22 cellular contexts compared by ENCODE assay signal in genomic region chr3:101026244-101026643, GRCh38. TPM values are rescaled to one million over a fixed set of nuclear protein-coding genes. Genes with fewer than 3 reads are reported as not detected.
A peak's percentile ranks its signal among the peaks of the same experiment; 100 is the strongest.
DNase-seq lines count a peak whose midpoint lies in the region; ATAC-seq and TF ChIP-seq lines count a peak whose summit lies in the region.
"Had no signal": no experiment of that assay in that cellular context is flagged by ENCODE, and none has a peak within 500 bp of the region (broad histone marks: within the 10 kb centered on the region; RNA-seq: fewer than 3 reads in every experiment).

No MANE protein-coding gene starts in this region.

- H3K4me3 ChIP-seq in right atrium auricular region, result no peak overlapping the region
- no peak overlapping the region for H3K4me3 ChIP-seq in IMR-90 (ENCODE audit: insufficient read depth, low read depth, low read length)
- no peak overlapping the region for H3K4me3 ChIP-seq in thyroid gland (replicated peaks in 1 of 3)
- H3K4me3 ChIP-seq: A549; BLaER1 treated with 17β-estradiol and CSF1 and Interleukin-3, amounts not matched to agents 10 nM and 100 nM; GM23338 had no signal

- no peak for TF ChIP-seq RAD21 in IMR-90 (IDR thresholded peaks at IDR 0.05; ENCODE audit: low read length)

- H3K14ac ChIP-seq in IMR-90 (replicated peaks; ENCODE audit: low read depth, low read length), result no peak overlapping the region

- H2BK5ac ChIP-seq in IMR-90 (ENCODE audit: low read depth, low read length, poor library complexity, severe bottlenecking), result no peak overlapping the region

- H2BK15ac ChIP-seq in IMR-90 (ENCODE audit: low read depth, low read length), result no peak overlapping the region

- H2AFZ ChIP-seq in IMR-90 (replicated peaks; ENCODE audit: low read length, poor library complexity), result peak overlapping the region; percentile 5

- intact Hi-C loops in Right ventricle myocardium superior (cut with DNase I) (no loop called here), IMR-90 (cut with micrococcal nuclease) (no loop called here), thyroid gland (cut with DNase I) (no loop called here)

- H3K9me3 ChIP-seq in right atrium auricular region, result peaks cover 0 to 18% of the 10 kb centered on the region in 2 donors
- no peaks in the 10 kb centered on the region for H3K9me3 ChIP-seq in IMR-90 (ENCODE audit: control insufficient read depth, insufficient read depth, low read length)
- H3K9me3 ChIP-seq in thyroid gland, result no peaks in the 10 kb centered on the region
- H3K9me3 ChIP-seq: BE2C had no signal

- no peaks in the 10 kb centered on the region for H4K20me1 ChIP-seq in IMR-90 (ENCODE audit: insufficient read depth, low read length)
- H4K20me1 ChIP-seq: BLaER1 treated with 17β-estradiol and CSF1 and Interleukin-3, amounts not matched to agents 10 nM and 100 nM had no signal

- TF ChIP-seq POLR2A in IMR-90 (IDR thresholded peaks at IDR 0.05; ENCODE audit: low read depth, low read length) (no peak), thyroid gland (IDR thresholded peaks at IDR 0.05) (no peak)

- H3K4me1 ChIP-seq in right atrium auricular region (no peaks in the 10 kb centered on the region), IMR-90 (ENCODE audit: control insufficient read depth, insufficient read depth, low read length) (no peaks in the 10 kb centered on the region), thyroid gland (no peaks in the 10 kb centered on the region)
- H3K4me1 ChIP-seq: A549; BE2C; BLaER1 treated with 17β-estradiol and CSF1 and Interleukin-3, amounts not matched to agents 10 nM and 100 nM had no signal

- H3K18ac ChIP-seq in IMR-90 (ENCODE audit: low read depth, low read length), result no peak overlapping the region

- in situ Hi-C loops in IMR-90 (cut with MboI; ENCODE audit: low sequenced_read_pairs), result no loop called here
- in situ Hi-C loops in G401 (cut with HindIII; ENCODE audit: low sequenced_read_pairs), result no loop called here

- H3K9me1 ChIP-seq in IMR-90 (ENCODE audit: insufficient read depth, low read length), result no peaks in the 10 kb centered on the region

- H3K79me1 ChIP-seq in IMR-90 (ENCODE audit: low read depth in 1 of 2, low read length in 2 of 2), result no peaks in the 10 kb centered on the region

- ATAC-seq in Right ventricle myocardium superior (ENCODE audit: poor library complexity), result peak; percentile 43
- no peak for ATAC-seq in IMR-90 (ENCODE audit: low read depth)
- ATAC-seq: A549, GM23338, HCT116 had no signal

- CTCF ChIA-PET in IMR-90 (lab: Yijun Ruan, JAX), result no interaction called here

- no peaks in the 10 kb centered on the region for H3K36me3 ChIP-seq in right atrium auricular region
- H3K36me3 ChIP-seq in IMR-90 (ENCODE audit: control insufficient read depth, insufficient read depth, low read length), result no peaks in the 10 kb centered on the region
- no peaks in the 10 kb centered on the region for H3K36me3 ChIP-seq in thyroid gland
- H3K36me3 ChIP-seq: BE2C; BLaER1 treated with 17β-estradiol and CSF1 and Interleukin-3, amounts not matched to agents 10 nM and 100 nM had no signal

- H4K91ac ChIP-seq in IMR-90 (ENCODE audit: insufficient read depth, low read depth, low read length), result no peak overlapping the region

- BruUV-seq in IMR-90 (replicated peaks; lab: Mats Ljungman, UMichigan), result no TSS peak

- H3K4me2 ChIP-seq in IMR-90 (ENCODE audit: low read depth, low read length), result no peak overlapping the region
- H3K4me2 ChIP-seq: A549; BLaER1 treated with 17β-estradiol and CSF1 and Interleukin-3, amounts not matched to agents 10 nM and 100 nM; GM23338 had no signal

- H3K56ac ChIP-seq in IMR-90 (ENCODE audit: extremely low read depth, insufficient read depth, low read length), result no peak overlapping the region

- no peaks in the 10 kb centered on the region for H3K27me3 ChIP-seq in right atrium auricular region
- no peaks in the 10 kb centered on the region for H3K27me3 ChIP-seq in IMR-90 (ENCODE audit: control insufficient read depth, insufficient read depth, low read length)
- H3K27me3 ChIP-seq in thyroid gland, result no peaks in the 10 kb centered on the region
- H3K27me3 ChIP-seq: BE2C; BLaER1 treated with 17β-estradiol and CSF1 and Interleukin-3, amounts not matched to agents 10 nM and 100 nM had no signal

- TF ChIP-seq CTCF in right atrium auricular region (IDR thresholded peaks at IDR 0.05), result no peak
- TF ChIP-seq CTCF in IMR-90 (conservative IDR thresholded peaks at IDR 0.05; ENCODE audit: low read depth, low read length), result no peak
- no peak for TF ChIP-seq CTCF in thyroid gland (IDR thresholded peaks at IDR 0.05)

- no peak overlapping the region for H4K5ac ChIP-seq in IMR-90 (ENCODE audit: low read depth, low read length)

- WGBS in IMR-90 (ENCODE audit: extremely low coverage in 2 of 2, insufficient read length in 1 of 2), 2 experiments, result no CpG with 5 or more reads among the region's 2 CpGs
- 75 to 86% methylated on average over 2 of the region's 2 CpGs for WGBS in thyroid gland, 2 donors

- no peak overlapping the region for H3K27ac ChIP-seq in right atrium auricular region
- no peak overlapping the region for H3K27ac ChIP-seq in IMR-90 (ENCODE audit: insufficient read depth, low read length)
- H3K27ac ChIP-seq in thyroid gland, result no peak overlapping the region
- H3K27ac ChIP-seq: A549; BLaER1 treated with 17β-estradiol and CSF1 and Interleukin-3, amounts not matched to agents 10 nM and 100 nM had no signal

- dilution Hi-C loops in IMR-90 (cut with HindIII; ENCODE audit: low sequenced_read_pairs, unreplicated experiment), result no loop called here

- POLR2A ChIA-PET in IMR-90 (lab: Charles Lee; ENCODE audit: unreplicated experiment), result no interaction called here

- DNase-seq in Right ventricle myocardium superior (no peak), right atrium auricular region (ENCODE audit: low spot score) (no peak), IMR-90 (no peak), myocyte (ENCODE audit: low read depth) (peak; percentile 45), thyroid gland (peak; percentile 13 to 25), G401 (ENCODE audit: low spot score) (no peak), superior temporal gyrus (ENCODE audit: extremely low spot score) (no peak)
- DNase-seq: 8988T; ACHN; AML-193; BE2C; CD4-positive, alpha-beta T cell; CD8-positive, alpha-beta memory T cell; DMS 273 treated with DMSO at 0.1 percent for 48 hours; DMS79; GF-D8; H9 had no signal

- no peak overlapping the region for H2AK9ac ChIP-seq in IMR-90 (replicated peaks; ENCODE audit: low read depth, low read length, poor library complexity)

- no peak overlapping the region for H4K8ac ChIP-seq in IMR-90 (ENCODE audit: low read depth in 2 of 2, low read length in 2 of 2)

- H2BK120ac ChIP-seq in IMR-90 (ENCODE audit: low read depth, low read length), result no peak overlapping the region

- no peak overlapping the region for H2AK5ac ChIP-seq in IMR-90 (ENCODE audit: low read depth, low read length)

- no peak overlapping the region for H3K4ac ChIP-seq in IMR-90 (ENCODE audit: low read depth, low read length)

- H2BK20ac ChIP-seq in IMR-90 (ENCODE audit: low read depth, low read length), result no peak overlapping the region

- H3K9ac ChIP-seq in IMR-90 (ENCODE audit: low read depth, low read length), result no peak overlapping the region
- H3K9ac ChIP-seq: BLaER1 treated with 17β-estradiol and CSF1 and Interleukin-3, amounts not matched to agents 10 nM and 100 nM had no signal

- H3K23ac ChIP-seq in IMR-90 (ENCODE audit: low read depth, low read length), result no peak overlapping the region

TF ChIP-seq in IMR-90, 13 proteins besides CTCF, POLR2A, EP300 and RAD21:
- TF ChIP-seq RFX5 (IDR thresholded peaks at IDR 0.05; ENCODE audit: low read depth, low read length) (no peak), MAFK (IDR thresholded peaks at IDR 0.05; ENCODE audit: low read depth, low read length) (no peak), CHD1 (IDR thresholded peaks at IDR 0.05; ENCODE audit: low read depth, low read length) (no peak), FOS (IDR thresholded peaks at IDR 0.05; ENCODE audit: low read depth, low read length) (no peak), BHLHE40 (IDR thresholded peaks at IDR 0.05; ENCODE audit: low read depth, low read length) (no peak), MXI1 (IDR thresholded peaks at IDR 0.05; ENCODE audit: borderline replicate concordance, low read depth, low read length) (no peak), ELK1 (IDR thresholded peaks at IDR 0.05; ENCODE audit: borderline replicate concordance, low read depth, low read length) (no peak), NFE2L2 (IDR thresholded peaks at IDR 0.05; ENCODE audit: low read depth, low read length) (no peak), CEBPB (IDR thresholded peaks at IDR 0.05; ENCODE audit: low read depth, low read length) (no peak), RCOR1 (IDR thresholded peaks at IDR 0.05; ENCODE audit: insufficient replicate concordance, low read length) (no peak), SMC3 (IDR thresholded peaks at IDR 0.05; ENCODE audit: low read depth, low read length) (no peak), USF2 (IDR thresholded peaks at IDR 0.05; ENCODE audit: low read depth, low read length) (no peak), MAZ (IDR thresholded peaks at IDR 0.05; ENCODE audit: borderline replicate concordance, low read depth, low read length) (no peak)

RNA-seq across cellular contexts. Expression of gene ABI3BP, which starts 33.0 kb away (rescaled TPM):
- total RNA-seq in Right ventricle myocardium superior (28.8 TPM), right atrium auricular region (10 to 100 TPM; 46.7 to 56.3 TPM), IMR-90 (2012; rRNA removed) (3.0 and 4.2 TPM in 2 replicates), myocyte (76.1 and 97.0 TPM in 2 replicates), thyroid gland (100 to 1,000 TPM in 2 of 4 donors, 10 to 100 TPM in 2; 68.7 to 133 (median 96.8) TPM)
- 23.6 and 26.7 TPM in 2 replicates for polyA plus RNA-seq in IMR-90 (2012; rRNA removed)
- 6.6 and 9.1 TPM in 2 replicates for polyA plus RNA-seq in IMR-90 (2012; cell fraction: cytosol; rRNA removed)
- 12.3 and 46.3 TPM in 2 replicates for polyA plus RNA-seq in IMR-90 (2012; cell fraction: nucleus; rRNA removed; ENCODE audit: low replicate concordance)
- 421 TPM for polyA plus RNA-seq in myocyte (2012)
- not detected in 2 replicates for total RNA-seq in G401 (2014; rRNA removed; shearing (Covaris generic))
- total RNA-seq: CD4-positive, alpha-beta T cell; CD8-positive, alpha-beta memory T cell had no signal
- polyA plus RNA-seq: CD14-positive monocyte; CD8-positive, alpha-beta memory T cell had no signal

Comparison
In these comparisons a context has a peak if more than half of its experiments do, and no peak if none do; other contexts are left out.
1. DNase-seq: peak in myocyte (single experiment) and thyroid gland (2 of 2); none in Right ventricle myocardium superior (single experiment), right atrium auricular region (single experiment), IMR-90 (single experiment), G401 (single experiment) and superior temporal gyrus (single experiment).